In genomic region chr6:49517919-49518318, GRCh38 we compare ENCODE assay signal across 10 cellular contexts. TPM values are rescaled to one million over a fixed set of nuclear protein-coding genes. Genes with fewer than 3 reads are reported as not detected.
"Had no signal": no experiment of that assay in that cellular context is flagged by ENCODE, and none has a peak within 500 bp of the region (broad histone marks: within the 10 kb centered on the region; RNA-seq: fewer than 3 reads in every experiment).

No MANE protein-coding gene starts in this region.

- DNase-seq: IMR-90, KBM-7, KG1 had no signal

- ATAC-seq: K562 had no signal

- FAIRE-seq: HTR-8/SVneo, K562 had no signal

- H3K4me3 ChIP-seq: K562 had no signal

- H3K9ac ChIP-seq: KMS-11 had no signal

- H3K4me2 ChIP-seq: KMS-11 had no signal

- H3K27ac ChIP-seq: HL-60, KMS-11 had no signal

RNA-seq across cellular contexts. Expression of gene GLYATL3, which starts 18.2 kb away (rescaled TPM):
- total RNA-seq: HT-29, HT1080, IMR-90, K562 had no signal
- polyA plus RNA-seq: IgD-negative memory B cell, IMR-90, K562 had no signal

RNA-seq across cellular contexts. Expression of gene C6orf141, which starts 32.5 kb away (rescaled TPM):
- total RNA-seq: IMR-90, K562 had no signal
- polyA plus RNA-seq: IgD-negative memory B cell, IMR-90, K562 had no signal
